In genomic region chr6:157019733-157020132, GRCh38 we compare ENCODE assay signal across 8 cellular contexts.
A peak's percentile ranks its signal among the peaks of the same experiment; 100 is the strongest.
DNase-seq lines count a peak whose midpoint lies in the region; ATAC-seq and TF ChIP-seq lines count a peak whose summit lies in the region.

No MANE protein-coding gene starts in this region.

- H3K27me3 ChIP-seq in Panc1 (ENCODE audit: control insufficient read depth, insufficient read depth, low read length), result no peaks in the 10 kb centered on the region
- H3K27me3 ChIP-seq in gastrocnemius medialis, result no peaks in the 10 kb centered on the region

- no peaks in the 10 kb centered on the region for H3K9me3 ChIP-seq in Panc1 (ENCODE audit: control insufficient read depth, insufficient read depth, low read depth, low read length)
- no peaks in the 10 kb centered on the region for H3K9me3 ChIP-seq in gastrocnemius medialis

- peaks cover 15% of the 10 kb centered on the region for H3K27me3 Mint-ChIP-seq in endothelial cell (ENCODE audit: unreplicated experiment)

- CTCF ChIA-PET in Panc1 (lab: Charles Lee), result no interaction called here

- no peaks in the 10 kb centered on the region for H3K9me3 Mint-ChIP-seq in endothelial cell (ENCODE audit: unreplicated experiment)

- no TSS peak for BruUV-seq in Panc1 (replicated peaks; lab: Mats Ljungman, UMichigan)

- peak; percentile 37 for DNase-seq in NCI-H2107 treated with DMSO at 0.1 percent for 48 hours (lab: John Stamatoyannopoulos, UW; ENCODE audit: unreplicated experiment)
- DNase-seq in NCI-H2107 (lab: John Stamatoyannopoulos, UW), result no peak
- no peak for DNase-seq in Panc1 (ENCODE audit: low read depth, low spot score)
- DNase-seq in endothelial cell (ENCODE audit: low spot score), result no peak
- no peak for DNase-seq in gastrocnemius medialis
- DNase-seq in NCI-H446 treated with DMSO at 0.1 percent for 48 hours (lab: John Stamatoyannopoulos, UW), result no peak
- DNase-seq in activated CD8-positive, alpha-beta memory T cell treated with anti-CD3 and anti-CD28 coated beads, Interleukin-2, amount 50 U/mL, for 4 hours, result no peak

- H3K36me3 ChIP-seq in Panc1 (ENCODE audit: control insufficient read depth, insufficient read depth, low read length) (no peaks in the 10 kb centered on the region; the same call in 1 of the 2 replicates), gastrocnemius medialis (no peaks in the 10 kb centered on the region)

- no peak for ATAC-seq in Panc1
- ATAC-seq in gastrocnemius medialis, result no peak
- ATAC-seq in activated CD4-positive, CD25-positive, alpha-beta regulatory T cell treated with anti-CD3 and anti-CD28 coated beads, Interleukin-2, amount 50 U/mL, for 24 hours, result no peak

- H3K4me3 ChIP-seq in Panc1 (ENCODE audit: low read depth in 2 of 2, low read length in 2 of 2), result peak overlapping the region in 1 of 2 experiments; percentile 13; a peak in 1 of 4 replicates
- H3K4me3 ChIP-seq in gastrocnemius medialis, result no peak overlapping the region

- in situ Hi-C loops in Panc1 (cut with HindIII; ENCODE audit: low pct_unique_long_range_greater_than_20kb, low sequenced_read_pairs) (no loop called here), gastrocnemius medialis (cut with MboI; ENCODE audit: low sequenced_read_pairs in 4 of 4) (loop anchor here in 2 of 4 donors (5.0 to 10.0 kb wide), 4 partner anchors 62 to 335 kb away; no protein-coding TSS in a partner anchor)

- H3K4me1 ChIP-seq in Panc1 (ENCODE audit: control insufficient read depth, insufficient read depth, low read length) (peaks cover 42% of the 10 kb centered on the region), gastrocnemius medialis (peaks cover 61 to 65% of the 10 kb centered on the region in 2 donors)

- H3K4me1 Mint-ChIP-seq in endothelial cell (ENCODE audit: unreplicated experiment), result peaks cover 37% of the 10 kb centered on the region

- H3K36me3 Mint-ChIP-seq in endothelial cell (ENCODE audit: low read depth, unreplicated experiment), result peaks cover 3% of the 10 kb centered on the region

- TF ChIP-seq CTCF in Panc1 (IDR thresholded peaks at IDR 0.05) (no peak), endothelial cell (IDR thresholded peaks at IDR 0.05; ENCODE audit: unreplicated experiment) (no peak), gastrocnemius medialis (IDR thresholded peaks at IDR 0.05 in 4 of 5, conservative IDR thresholded peaks at IDR 0.05 in 1 of 5) (no peak)

- POLR2A ChIA-PET in Panc1 (lab: Charles Lee), result interaction anchor here (0.7 kb wide), 1 partner anchor 395 kb away, joined by 4 read pairs; no protein-coding TSS in a partner anchor

- H3K4me3 Mint-ChIP-seq in endothelial cell (ENCODE audit: unreplicated experiment), result no peak overlapping the region

- H3K27ac ChIP-seq in Panc1 (ENCODE audit: low read length) (peak overlapping the region; percentile 90), gastrocnemius medialis (peak overlapping the region; percentile 97 to 100 (median 98))

- intact Hi-C loops in Panc1 (cut with micrococcal nuclease; ENCODE audit: unreplicated experiment), result loop anchor here (5.0 kb wide), 2 partner anchors 47 to 237 kb away; no protein-coding TSS in a partner anchor
- intact Hi-C loops in gastrocnemius medialis (cut with DNase I; ENCODE audit: low total_unique reads), result loop anchor here (1.0 to 10.0 kb wide), 6 partner anchors 42 to 1705 kb away; partner anchors contain the start of gene TFB1M

- TF ChIP-seq POLR2A in gastrocnemius medialis (IDR thresholded peaks at IDR 0.05), result no peak

- H3K27ac Mint-ChIP-seq in endothelial cell (ENCODE audit: unreplicated experiment), result peak overlapping the region; percentile 94
